In the genomic region with DNA sequence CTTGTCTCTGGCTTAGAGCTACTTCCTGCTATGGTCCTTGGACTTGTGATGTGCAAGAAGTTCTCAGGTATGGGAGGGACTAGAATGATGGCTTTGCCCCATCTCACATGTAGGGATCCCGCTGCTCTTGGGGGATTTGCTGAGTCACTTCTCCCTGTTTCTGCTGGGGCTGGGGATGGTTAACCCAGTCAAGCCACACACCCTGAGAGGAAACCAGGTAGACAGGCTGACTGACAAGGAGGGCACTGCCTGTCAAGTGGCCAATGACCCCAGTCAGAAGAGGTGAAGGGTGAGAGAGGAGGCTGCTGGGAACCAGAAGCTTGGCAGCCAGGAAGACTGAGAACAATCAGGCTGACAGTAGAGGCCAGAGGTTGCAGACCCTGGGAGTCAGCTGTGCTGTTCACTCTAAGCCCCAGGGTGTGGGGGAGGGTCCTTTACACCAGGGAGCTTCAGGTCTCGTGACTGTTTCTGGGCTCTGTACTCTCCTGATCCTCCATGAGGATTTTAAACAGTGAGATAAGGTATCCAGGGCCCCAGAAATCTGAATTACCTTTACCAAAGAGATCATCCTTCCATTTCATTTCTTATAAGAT, we compare ENCODE assay signal across 2 cellular contexts.
TF ChIP-seq lines count a peak whose summit lies in the region.

No MANE protein-coding gene starts in this region.

TF ChIP-seq in GM23338, 12 proteins besides CTCF, POLR2A, EP300 and RAD21 (continued from another document and continues in another):
- no peak for TF ChIP-seq ZNF331 (CRISPR knock-in tag; IDR thresholded peaks at IDR 0.05; ENCODE audit: low read depth)
- TF ChIP-seq EZH2 (IDR thresholded peaks at IDR 0.05; ENCODE audit: low read depth, unreplicated experiment): no peak
- TF ChIP-seq, protein P1, sequence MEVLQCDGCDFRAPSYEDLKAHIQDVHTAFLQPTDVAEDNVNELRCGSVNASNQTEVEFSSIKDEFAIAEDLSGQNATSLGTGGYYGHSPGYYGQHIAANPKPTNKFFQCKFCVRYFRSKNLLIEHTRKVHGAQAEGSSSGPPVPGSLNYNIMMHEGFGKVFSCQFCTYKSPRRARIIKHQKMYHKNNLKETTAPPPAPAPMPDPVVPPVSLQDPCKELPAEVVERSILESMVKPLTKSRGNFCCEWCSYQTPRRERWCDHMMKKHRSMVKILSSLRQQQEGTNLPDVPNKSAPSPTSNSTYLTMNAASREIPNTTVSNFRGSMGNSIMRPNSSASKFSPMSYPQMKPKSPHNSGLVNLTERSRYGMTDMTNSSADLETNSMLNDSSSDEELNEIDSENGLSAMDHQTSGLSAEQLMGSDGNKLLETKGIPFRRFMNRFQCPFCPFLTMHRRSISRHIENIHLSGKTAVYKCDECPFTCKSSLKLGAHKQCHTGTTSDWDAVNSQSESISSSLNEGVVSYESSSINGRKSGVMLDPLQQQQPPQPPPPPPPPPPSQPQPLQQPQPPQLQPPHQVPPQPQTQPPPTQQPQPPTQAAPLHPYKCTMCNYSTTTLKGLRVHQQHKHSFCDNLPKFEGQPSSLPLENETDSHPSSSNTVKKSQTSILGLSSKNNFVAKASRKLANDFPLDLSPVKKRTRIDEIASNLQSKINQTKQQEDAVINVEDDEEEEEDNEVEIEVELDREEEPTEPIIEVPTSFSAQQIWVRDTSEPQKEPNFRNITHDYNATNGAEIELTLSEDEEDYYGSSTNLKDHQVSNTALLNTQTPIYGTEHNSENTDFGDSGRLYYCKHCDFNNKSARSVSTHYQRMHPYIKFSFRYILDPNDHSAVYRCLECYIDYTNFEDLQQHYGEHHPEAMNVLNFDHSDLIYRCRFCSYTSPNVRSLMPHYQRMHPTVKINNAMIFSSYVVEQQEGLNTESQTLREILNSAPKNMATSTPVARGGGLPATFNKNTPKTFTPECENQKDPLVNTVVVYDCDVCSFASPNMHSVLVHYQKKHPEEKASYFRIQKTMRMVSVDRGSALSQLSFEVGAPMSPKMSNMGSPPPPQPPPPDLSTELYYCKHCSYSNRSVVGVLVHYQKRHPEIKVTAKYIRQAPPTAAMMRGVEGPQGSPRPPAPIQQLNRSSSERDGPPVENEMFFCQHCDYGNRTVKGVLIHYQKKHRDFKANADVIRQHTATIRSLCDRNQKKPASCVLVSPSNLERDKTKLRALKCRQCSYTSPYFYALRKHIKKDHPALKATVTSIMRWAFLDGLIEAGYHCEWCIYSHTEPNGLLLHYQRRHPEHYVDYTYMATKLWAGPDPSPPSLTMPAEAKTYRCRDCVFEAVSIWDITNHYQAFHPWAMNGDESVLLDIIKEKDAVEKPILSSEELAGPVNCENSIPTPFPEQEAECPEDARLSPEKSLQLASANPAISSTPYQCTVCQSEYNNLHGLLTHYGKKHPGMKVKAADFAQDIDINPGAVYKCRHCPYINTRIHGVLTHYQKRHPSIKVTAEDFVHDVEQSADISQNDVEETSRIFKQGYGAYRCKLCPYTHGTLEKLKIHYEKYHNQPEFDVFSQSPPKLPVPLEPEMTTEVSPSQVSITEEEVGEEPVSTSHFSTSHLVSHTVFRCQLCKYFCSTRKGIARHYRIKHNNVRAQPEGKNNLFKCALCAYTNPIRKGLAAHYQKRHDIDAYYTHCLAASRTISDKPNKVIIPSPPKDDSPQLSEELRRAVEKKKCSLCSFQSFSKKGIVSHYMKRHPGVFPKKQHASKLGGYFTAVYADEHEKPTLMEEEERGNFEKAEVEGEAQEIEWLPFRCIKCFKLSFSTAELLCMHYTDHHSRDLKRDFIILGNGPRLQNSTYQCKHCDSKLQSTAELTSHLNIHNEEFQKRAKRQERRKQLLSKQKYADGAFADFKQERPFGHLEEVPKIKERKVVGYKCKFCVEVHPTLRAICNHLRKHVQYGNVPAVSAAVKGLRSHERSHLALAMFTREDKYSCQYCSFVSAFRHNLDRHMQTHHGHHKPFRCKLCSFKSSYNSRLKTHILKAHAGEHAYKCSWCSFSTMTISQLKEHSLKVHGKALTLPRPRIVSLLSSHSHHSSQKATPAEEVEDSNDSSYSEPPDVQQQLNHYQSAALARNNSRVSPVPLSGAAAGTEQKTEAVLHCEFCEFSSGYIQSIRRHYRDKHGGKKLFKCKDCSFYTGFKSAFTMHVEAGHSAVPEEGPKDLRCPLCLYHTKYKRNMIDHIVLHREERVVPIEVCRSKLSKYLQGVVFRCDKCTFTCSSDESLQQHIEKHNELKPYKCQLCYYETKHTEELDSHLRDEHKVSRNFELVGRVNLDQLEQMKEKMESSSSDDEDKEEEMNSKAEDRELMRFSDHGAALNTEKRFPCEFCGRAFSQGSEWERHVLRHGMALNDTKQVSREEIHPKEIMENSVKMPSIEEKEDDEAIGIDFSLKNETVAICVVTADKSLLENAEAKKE (CRISPR knock-in tag; IDR thresholded peaks at IDR 0.05): no peak
- no peak for TF ChIP-seq STAT1 (IDR thresholded peaks at IDR 0.05; ENCODE audit: unreplicated experiment)
- TF ChIP-seq, protein P2, sequence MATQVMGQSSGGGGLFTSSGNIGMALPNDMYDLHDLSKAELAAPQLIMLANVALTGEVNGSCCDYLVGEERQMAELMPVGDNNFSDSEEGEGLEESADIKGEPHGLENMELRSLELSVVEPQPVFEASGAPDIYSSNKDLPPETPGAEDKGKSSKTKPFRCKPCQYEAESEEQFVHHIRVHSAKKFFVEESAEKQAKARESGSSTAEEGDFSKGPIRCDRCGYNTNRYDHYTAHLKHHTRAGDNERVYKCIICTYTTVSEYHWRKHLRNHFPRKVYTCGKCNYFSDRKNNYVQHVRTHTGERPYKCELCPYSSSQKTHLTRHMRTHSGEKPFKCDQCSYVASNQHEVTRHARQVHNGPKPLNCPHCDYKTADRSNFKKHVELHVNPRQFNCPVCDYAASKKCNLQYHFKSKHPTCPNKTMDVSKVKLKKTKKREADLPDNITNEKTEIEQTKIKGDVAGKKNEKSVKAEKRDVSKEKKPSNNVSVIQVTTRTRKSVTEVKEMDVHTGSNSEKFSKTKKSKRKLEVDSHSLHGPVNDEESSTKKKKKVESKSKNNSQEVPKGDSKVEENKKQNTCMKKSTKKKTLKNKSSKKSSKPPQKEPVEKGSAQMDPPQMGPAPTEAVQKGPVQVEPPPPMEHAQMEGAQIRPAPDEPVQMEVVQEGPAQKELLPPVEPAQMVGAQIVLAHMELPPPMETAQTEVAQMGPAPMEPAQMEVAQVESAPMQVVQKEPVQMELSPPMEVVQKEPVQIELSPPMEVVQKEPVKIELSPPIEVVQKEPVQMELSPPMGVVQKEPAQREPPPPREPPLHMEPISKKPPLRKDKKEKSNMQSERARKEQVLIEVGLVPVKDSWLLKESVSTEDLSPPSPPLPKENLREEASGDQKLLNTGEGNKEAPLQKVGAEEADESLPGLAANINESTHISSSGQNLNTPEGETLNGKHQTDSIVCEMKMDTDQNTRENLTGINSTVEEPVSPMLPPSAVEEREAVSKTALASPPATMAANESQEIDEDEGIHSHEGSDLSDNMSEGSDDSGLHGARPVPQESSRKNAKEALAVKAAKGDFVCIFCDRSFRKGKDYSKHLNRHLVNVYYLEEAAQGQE (IDR thresholded peaks at IDR 0.05; ENCODE audit: unreplicated experiment): no peak
- no peak for TF ChIP-seq JUNB (IDR thresholded peaks at IDR 0.05; ENCODE audit: unreplicated experiment)
- TF ChIP-seq EZH2phosphoT487 (IDR thresholded peaks at IDR 0.05; ENCODE audit: unreplicated experiment): no peak
- TF ChIP-seq POLR2AphosphoS5 (IDR thresholded peaks at IDR 0.05; ENCODE audit: low read depth): no peak
- TF ChIP-seq, protein P3, sequence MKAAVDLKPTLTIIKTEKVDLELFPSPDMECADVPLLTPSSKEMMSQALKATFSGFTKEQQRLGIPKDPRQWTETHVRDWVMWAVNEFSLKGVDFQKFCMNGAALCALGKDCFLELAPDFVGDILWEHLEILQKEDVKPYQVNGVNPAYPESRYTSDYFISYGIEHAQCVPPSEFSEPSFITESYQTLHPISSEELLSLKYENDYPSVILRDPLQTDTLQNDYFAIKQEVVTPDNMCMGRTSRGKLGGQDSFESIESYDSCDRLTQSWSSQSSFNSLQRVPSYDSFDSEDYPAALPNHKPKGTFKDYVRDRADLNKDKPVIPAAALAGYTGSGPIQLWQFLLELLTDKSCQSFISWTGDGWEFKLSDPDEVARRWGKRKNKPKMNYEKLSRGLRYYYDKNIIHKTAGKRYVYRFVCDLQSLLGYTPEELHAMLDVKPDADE (IDR thresholded peaks at IDR 0.05): no peak

TF ChIP-seq in IMR-90, 13 proteins besides CTCF, POLR2A, EP300 and RAD21 (continued from another document):
- no peak for TF ChIP-seq SMC3 (IDR thresholded peaks at IDR 0.05; ENCODE audit: low read depth, low read length)
- TF ChIP-seq, protein P4, sequence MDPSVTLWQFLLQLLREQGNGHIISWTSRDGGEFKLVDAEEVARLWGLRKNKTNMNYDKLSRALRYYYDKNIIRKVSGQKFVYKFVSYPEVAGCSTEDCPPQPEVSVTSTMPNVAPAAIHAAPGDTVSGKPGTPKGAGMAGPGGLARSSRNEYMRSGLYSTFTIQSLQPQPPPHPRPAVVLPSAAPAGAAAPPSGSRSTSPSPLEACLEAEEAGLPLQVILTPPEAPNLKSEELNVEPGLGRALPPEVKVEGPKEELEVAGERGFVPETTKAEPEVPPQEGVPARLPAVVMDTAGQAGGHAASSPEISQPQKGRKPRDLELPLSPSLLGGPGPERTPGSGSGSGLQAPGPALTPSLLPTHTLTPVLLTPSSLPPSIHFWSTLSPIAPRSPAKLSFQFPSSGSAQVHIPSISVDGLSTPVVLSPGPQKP (IDR thresholded peaks at IDR 0.05; ENCODE audit: borderline replicate concordance, low read depth, low read length): no peak
- TF ChIP-seq, protein P5, sequence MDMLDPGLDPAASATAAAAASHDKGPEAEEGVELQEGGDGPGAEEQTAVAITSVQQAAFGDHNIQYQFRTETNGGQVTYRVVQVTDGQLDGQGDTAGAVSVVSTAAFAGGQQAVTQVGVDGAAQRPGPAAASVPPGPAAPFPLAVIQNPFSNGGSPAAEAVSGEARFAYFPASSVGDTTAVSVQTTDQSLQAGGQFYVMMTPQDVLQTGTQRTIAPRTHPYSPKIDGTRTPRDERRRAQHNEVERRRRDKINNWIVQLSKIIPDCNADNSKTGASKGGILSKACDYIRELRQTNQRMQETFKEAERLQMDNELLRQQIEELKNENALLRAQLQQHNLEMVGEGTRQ (IDR thresholded peaks at IDR 0.05; ENCODE audit: low read depth, low read length): no peak
